ENCODE assay signal across 7 cellular contexts in the genomic region with DNA sequence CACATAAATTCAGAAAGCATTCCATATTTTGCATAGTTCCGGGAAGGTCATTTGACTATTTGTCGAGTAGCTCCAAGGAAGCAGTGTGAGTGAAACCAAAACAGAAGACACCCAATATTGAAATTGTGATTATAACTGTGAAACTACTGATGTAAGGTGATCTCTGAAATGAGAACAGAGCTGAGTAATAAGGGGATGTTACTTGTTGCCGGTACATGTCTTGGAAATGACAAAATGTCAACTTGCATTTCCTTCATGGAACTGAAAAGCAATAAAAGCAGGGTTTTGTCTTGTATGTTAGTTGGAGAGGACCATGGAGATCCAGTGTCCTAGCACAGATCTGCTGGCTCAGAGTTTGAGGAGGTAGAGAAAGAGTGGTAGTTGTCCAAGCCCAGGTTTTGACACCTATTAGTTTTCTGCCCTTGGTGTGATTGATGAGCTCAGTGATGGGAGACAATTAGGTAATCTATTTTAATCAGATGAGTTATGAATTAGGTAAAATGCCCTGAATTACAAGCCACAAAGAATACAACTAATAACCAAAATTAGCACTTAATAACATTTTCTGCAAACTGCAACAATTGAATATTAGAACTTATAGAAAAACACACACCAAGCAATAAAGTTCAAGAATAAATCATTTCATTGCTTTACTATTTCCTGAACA. TPM values are rescaled to one million over a fixed set of nuclear protein-coding genes. Genes with fewer than 3 reads are reported as not detected.
A peak's percentile ranks its signal among the peaks of the same experiment; 100 is the strongest.
DNase-seq lines count a peak whose midpoint lies in the region; ATAC-seq and TF ChIP-seq lines count a peak whose summit lies in the region.
"Not testable (repeated sequence)": the region's sequence is repeated elsewhere in the genome, so short reads cannot be mapped to it uniquely, and the experiment has no call there.

No MANE protein-coding gene starts in this region.

- DNase-seq in activated CD4-positive, alpha-beta T cell treated with anti-CD3 and anti-CD28 coated beads for 36 hours; brain microvascular endothelial cell: not testable (repeated sequence)

- H3K36me3 Mint-ChIP-seq in activated CD4-positive, alpha-beta T cell treated with anti-CD3 and anti-CD28 coated beads for 36 hours (ENCODE audit: low read depth): not testable (repeated sequence)

- in situ Hi-C loops in brain microvascular endothelial cell (cut with HindIII; ENCODE audit: low pct_ligation_motif_present, low sequenced_read_pairs): not testable (repeated sequence)

- intact Hi-C loops in activated CD4-positive, alpha-beta T cell treated with anti-CD3 and anti-CD28 coated beads for 36 hours (cut with DNase I, micrococcal nuclease): loop anchor here in 1 of 2 experiments (2.0 to 5.0 kb wide), 2 partner anchors 464 to 814 kb away; a partner anchor contains a TSS

- not testable (repeated sequence) for H3K27me3 Mint-ChIP-seq in activated CD4-positive, alpha-beta T cell treated with anti-CD3 and anti-CD28 coated beads for 36 hours

- POLR2A ChIA-PET in activated CD4-positive, alpha-beta T cell treated with anti-CD3 and anti-CD28 coated beads for 36 hours (lab: Charles Lee): not testable (repeated sequence)

- peak; percentile 92 for ATAC-seq in GM18861 (IDR thresholded peaks at IDR 0.05; ENCODE audit: unreplicated experiment)
- ATAC-seq in GM19463 (IDR thresholded peaks at IDR 0.05; ENCODE audit: unreplicated experiment): peak; percentile 96
- peak; percentile 96 for ATAC-seq in HG02588 (IDR thresholded peaks at IDR 0.05; ENCODE audit: unreplicated experiment)
- peak; percentile 81 for ATAC-seq in HG03064 (IDR thresholded peaks at IDR 0.05; ENCODE audit: low read depth, unreplicated experiment)
- ATAC-seq in HG03457 (IDR thresholded peaks at IDR 0.05; ENCODE audit: unreplicated experiment): peak; percentile 88
- peak; percentile 80 for ATAC-seq in activated CD4-positive, alpha-beta T cell treated with anti-CD3 and anti-CD28 coated beads for 36 hours

- not testable (repeated sequence) for H3K36me3 ChIP-seq in brain microvascular endothelial cell (replicated peaks)

- H3K27me3 ChIP-seq in brain microvascular endothelial cell (replicated peaks): not testable (repeated sequence)

- H3K27ac ChIP-seq in brain microvascular endothelial cell: peak overlapping the region; percentile 82

- not testable (repeated sequence) for H3K9me3 Mint-ChIP-seq in activated CD4-positive, alpha-beta T cell treated with anti-CD3 and anti-CD28 coated beads for 36 hours (ENCODE audit: low read depth)

- peaks cover 21% of the 10 kb centered on the region for H3K4me1 Mint-ChIP-seq in activated CD4-positive, alpha-beta T cell treated with anti-CD3 and anti-CD28 coated beads for 36 hours

- H3K4me3 ChIP-seq in brain microvascular endothelial cell (ENCODE audit: low read depth, low read length): not testable (repeated sequence)

- peak overlapping the region; percentile 75 for H3K27ac Mint-ChIP-seq in activated CD4-positive, alpha-beta T cell treated with anti-CD3 and anti-CD28 coated beads for 36 hours

- CTCF ChIA-PET in activated CD4-positive, alpha-beta T cell treated with anti-CD3 and anti-CD28 coated beads for 36 hours (lab: Charles Lee): interaction anchor here (0.6 kb wide), 1 partner anchor 17 kb away, joined by 3 read pairs; no protein-coding TSS in a partner anchor

- peak overlapping the region; percentile 6 for H3K4me3 Mint-ChIP-seq in activated CD4-positive, alpha-beta T cell treated with anti-CD3 and anti-CD28 coated beads for 36 hours

- TF ChIP-seq CTCF in brain microvascular endothelial cell (IDR thresholded peaks at IDR 0.05; ENCODE audit: low read depth, low read length, missing control alignments): not testable (repeated sequence)

RNA-seq across cellular contexts. Expression of a gene that starts 58.7 kb away (rescaled TPM):
- total RNA-seq in activated CD4-positive, alpha-beta T cell treated with anti-CD3 and anti-CD28 coated beads for 36 hours: 10 to 100 TPM; 14.5 to 16.3 TPM
